Comparison of ENCODE assay signal across 13 cellular contexts in the genomic region with DNA sequence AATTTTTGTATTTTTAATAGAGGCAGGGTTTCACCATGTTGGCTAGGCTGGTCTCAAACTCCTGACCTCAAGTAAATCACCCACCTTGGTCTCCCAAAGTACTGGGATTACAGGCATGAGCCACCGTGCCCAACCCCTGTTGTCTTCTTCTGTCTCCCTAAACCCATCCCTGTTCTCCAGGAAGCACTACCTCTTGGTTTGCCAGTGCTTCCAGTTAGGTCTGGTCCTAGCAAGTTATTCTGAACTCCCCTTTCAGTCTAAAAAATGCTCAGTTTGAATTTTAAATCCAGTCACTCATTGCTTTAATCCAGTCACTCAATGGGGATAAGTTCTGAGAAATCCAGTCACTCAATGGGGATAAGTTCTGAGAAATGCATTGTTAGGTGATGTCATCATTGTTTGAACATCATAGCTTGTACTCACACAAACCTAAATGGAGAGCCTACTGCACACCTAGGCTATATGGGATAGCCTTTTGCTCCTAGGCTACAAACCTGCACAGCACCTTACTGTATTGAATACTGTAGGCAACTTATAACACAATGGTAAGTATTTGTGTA. TPM values are rescaled to one million over a fixed set of nuclear protein-coding genes. Genes with fewer than 3 reads are reported as not detected.
DNase-seq lines count a peak whose midpoint lies in the region; ATAC-seq and TF ChIP-seq lines count a peak whose summit lies in the region.
"Had no signal": no experiment of that assay in that cellular context is flagged by ENCODE, and none has a peak within 500 bp of the region (broad histone marks: within the 10 kb centered on the region; RNA-seq: fewer than 3 reads in every experiment).

No MANE protein-coding gene starts in this region.

- no peak overlapping the region for H3K27ac ChIP-seq in HEK293 (ENCODE audit: extremely low read depth, low read depth, low read length)
- no peak overlapping the region for H3K27ac ChIP-seq in uterus
- H3K27ac ChIP-seq: C4-2B, GM23248 had no signal

- H3K36me3 ChIP-seq in HEK293 (ENCODE audit: control insufficient read depth in 2 of 2, insufficient read depth in 1 of 2, low read length in 2 of 2), result no peaks in the 10 kb centered on the region
- H3K36me3 ChIP-seq in uterus, result no peaks in the 10 kb centered on the region
- H3K36me3 ChIP-seq: HAP-1 had no signal

- POLR2A ChIA-PET in HEK293 (lab: Yijun Ruan, JAX), result no interaction called here

- H3K4me3 Mint-ChIP-seq in activated T-helper 17 cell treated with anti-CD3 and anti-CD28 coated beads, Interleukin-2, amount 50 U/mL, for 72 hours, result no peak overlapping the region
- H3K4me3 Mint-ChIP-seq: CD4-positive, alpha-beta T cell had no signal

- ATAC-seq in activated T-helper 17 cell treated with anti-CD3 and anti-CD28 coated beads, Interleukin-2, amount 50 U/mL, for 72 hours (replicated peaks), result peak; percentile 34
- peak; percentile 91 for ATAC-seq in esophagus mucosa

- no peak for DNase-seq in stimulated activated CD4-positive, alpha-beta T cell treated with anti-CD3 and anti-CD28 coated beads, Interleukin-2, amount 100 ng/mL, for 48 hours
- DNase-seq in uterus, result no peak
- DNase-seq: AML-193; Caco-2; CD4-positive, alpha-beta T cell; GM23248 had no signal

- no peaks in the 10 kb centered on the region for H3K27me3 ChIP-seq in uterus

- intact Hi-C loops in uterus (cut with DNase I; ENCODE audit: low total_unique reads), result no loop called here

- H3K4me1 Mint-ChIP-seq in activated T-helper 17 cell treated with anti-CD3 and anti-CD28 coated beads, Interleukin-2, amount 50 U/mL, for 72 hours, result no peaks in the 10 kb centered on the region

- no peak overlapping the region for H3K27ac Mint-ChIP-seq in activated T-helper 17 cell treated with anti-CD3 and anti-CD28 coated beads, Interleukin-2, amount 50 U/mL, for 72 hours
- H3K27ac Mint-ChIP-seq: CD4-positive, alpha-beta T cell had no signal

- TF ChIP-seq CTCF in HEK293 (tag by site-specific recombination; IDR thresholded peaks at IDR 0.05), result no peak
- no peak for TF ChIP-seq CTCF in uterus (IDR thresholded peaks at IDR 0.05)

- H3K36me3 Mint-ChIP-seq in activated T-helper 17 cell treated with anti-CD3 and anti-CD28 coated beads, Interleukin-2, amount 50 U/mL, for 72 hours (ENCODE audit: low read depth), result no peaks in the 10 kb centered on the region

- peaks cover 14% of the 10 kb centered on the region for H3K9me3 Mint-ChIP-seq in activated T-helper 17 cell treated with anti-CD3 and anti-CD28 coated beads, Interleukin-2, amount 50 U/mL, for 72 hours

- peaks cover 19% of the 10 kb centered on the region for H3K27me3 Mint-ChIP-seq in activated T-helper 17 cell treated with anti-CD3 and anti-CD28 coated beads, Interleukin-2, amount 50 U/mL, for 72 hours

- TF ChIP-seq POLR2A in uterus (IDR thresholded peaks at IDR 0.05), result no peak

- CTCF ChIA-PET in HEK293 (lab: Yijun Ruan, JAX), result interaction anchor here (0.5 to 0.8 kb wide), 4 partner anchors 15 to 248 kb away, joined by 3 to 6 read pairs (median 4); no protein-coding TSS in a partner anchor

- H3K4me3 ChIP-seq in HEK293 (ENCODE audit: low read depth, low read length), result no peak overlapping the region
- no peak overlapping the region for H3K4me3 ChIP-seq in uterus
- H3K4me3 ChIP-seq: GM23248, HAP-1 had no signal

- H3K9me3 ChIP-seq in HEK293 (ENCODE audit: control insufficient read depth, insufficient read depth, low read depth, low read length) (peaks cover 10% of the 10 kb centered on the region), uterus (no peaks in the 10 kb centered on the region)

- H3K4me1 ChIP-seq in HEK293 (ENCODE audit: control insufficient read depth, insufficient read depth, low read length) (no peaks in the 10 kb centered on the region), uterus (no peaks in the 10 kb centered on the region)
- H3K4me1 ChIP-seq: Caco-2, HAP-1 had no signal

TF ChIP-seq in HEK293, 187 proteins besides CTCF, POLR2A, EP300 and RAD21:
- no peak for TF ChIP-seq ZNF202 (tag by site-specific recombination; IDR thresholded peaks at IDR 0.05; ENCODE audit: borderline replicate concordance)
- peak; percentile 68 for TF ChIP-seq ZBTB21 (tag by site-specific recombination; IDR thresholded peaks at IDR 0.05)
- TF ChIP-seq FEZF1 (tag by site-specific recombination; IDR thresholded peaks at IDR 0.05), result no peak
- no peak for TF ChIP-seq ZNF529 (tag by site-specific recombination; IDR thresholded peaks at IDR 0.05; ENCODE audit: insufficient replicate concordance)
- 0 out of 2 replicates have a peak, but pooled peaks have one; percentile 41 for TF ChIP-seq ZFP37 (tag by site-specific recombination; IDR thresholded peaks at IDR 0.05)
- TF ChIP-seq, protein P1, sequence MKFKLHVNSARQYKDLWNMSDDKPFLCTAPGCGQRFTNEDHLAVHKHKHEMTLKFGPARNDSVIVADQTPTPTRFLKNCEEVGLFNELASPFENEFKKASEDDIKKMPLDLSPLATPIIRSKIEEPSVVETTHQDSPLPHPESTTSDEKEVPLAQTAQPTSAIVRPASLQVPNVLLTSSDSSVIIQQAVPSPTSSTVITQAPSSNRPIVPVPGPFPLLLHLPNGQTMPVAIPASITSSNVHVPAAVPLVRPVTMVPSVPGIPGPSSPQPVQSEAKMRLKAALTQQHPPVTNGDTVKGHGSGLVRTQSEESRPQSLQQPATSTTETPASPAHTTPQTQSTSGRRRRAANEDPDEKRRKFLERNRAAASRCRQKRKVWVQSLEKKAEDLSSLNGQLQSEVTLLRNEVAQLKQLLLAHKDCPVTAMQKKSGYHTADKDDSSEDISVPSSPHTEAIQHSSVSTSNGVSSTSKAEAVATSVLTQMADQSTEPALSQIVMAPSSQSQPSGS (tag by site-specific recombination; IDR thresholded peaks at IDR 0.05; ENCODE audit: low read depth), result peak; percentile 94
- TF ChIP-seq ZNF629 (tag by site-specific recombination; IDR thresholded peaks at IDR 0.05), result peak; percentile 44; the same call in 1 of the 2 replicates
TF ChIP-seq in HEK293: peak in this region for 4.

RNA-seq across cellular contexts. Expression of a gene that starts 8.0 kb away (rescaled TPM):
- total RNA-seq in activated T-helper 17 cell treated with anti-CD3 and anti-CD28 coated beads, Interleukin-2, amount 50 U/mL, for 72 hours, result not detected
- total RNA-seq in esophagus mucosa (not detected), uterus (under 1 TPM in 1 of 4 donors, not detected in 3; 0.14 TPM)
- total RNA-seq: Caco-2; CD4-positive, alpha-beta T cell; GM23248; H4; HT-29 had no signal

RNA-seq across cellular contexts. Expression of a gene that starts 14.5 kb away (rescaled TPM):
- not detected for total RNA-seq in activated T-helper 17 cell treated with anti-CD3 and anti-CD28 coated beads, Interleukin-2, amount 50 U/mL, for 72 hours
- total RNA-seq in esophagus mucosa, result not detected
- total RNA-seq in uterus, result not detected
- total RNA-seq: Caco-2; CD4-positive, alpha-beta T cell; GM23248; H4; HT-29 had no signal

RNA-seq across cellular contexts. Expression of a gene that starts 26.1 kb away (rescaled TPM):
- 10 to 100 TPM; 45.0 to 74.1 TPM for total RNA-seq in activated T-helper 17 cell treated with anti-CD3 and anti-CD28 coated beads, Interleukin-2, amount 50 U/mL, for 72 hours
- total RNA-seq in esophagus mucosa (87.7 TPM), uterus (100 to 1,000 TPM in 1 of 4 donors, 10 to 100 TPM in 3; 34.6 to 111 (median 50.0) TPM)

RNA-seq across cellular contexts. Expression of a gene that starts 38.2 kb away (rescaled TPM):
- not detected for total RNA-seq in activated T-helper 17 cell treated with anti-CD3 and anti-CD28 coated beads, Interleukin-2, amount 50 U/mL, for 72 hours
- not detected for total RNA-seq in esophagus mucosa
- total RNA-seq in uterus, result not detected
- total RNA-seq: Caco-2; CD4-positive, alpha-beta T cell; GM23248; H4; HT-29 had no signal

RNA-seq across cellular contexts. Expression of a gene that starts 41.0 kb away (rescaled TPM):
- 10 to 100 TPM; 32.0 to 37.2 TPM for total RNA-seq in activated T-helper 17 cell treated with anti-CD3 and anti-CD28 coated beads, Interleukin-2, amount 50 U/mL, for 72 hours
- total RNA-seq in esophagus mucosa (15.4 TPM), uterus (10 to 100 TPM in 3 of 4 donors, 1 to 10 TPM in 1; 6.1 to 37.9 (median 17.7) TPM)
